Comparison of ENCODE assay signal across 8 cellular contexts in the genomic region with DNA sequence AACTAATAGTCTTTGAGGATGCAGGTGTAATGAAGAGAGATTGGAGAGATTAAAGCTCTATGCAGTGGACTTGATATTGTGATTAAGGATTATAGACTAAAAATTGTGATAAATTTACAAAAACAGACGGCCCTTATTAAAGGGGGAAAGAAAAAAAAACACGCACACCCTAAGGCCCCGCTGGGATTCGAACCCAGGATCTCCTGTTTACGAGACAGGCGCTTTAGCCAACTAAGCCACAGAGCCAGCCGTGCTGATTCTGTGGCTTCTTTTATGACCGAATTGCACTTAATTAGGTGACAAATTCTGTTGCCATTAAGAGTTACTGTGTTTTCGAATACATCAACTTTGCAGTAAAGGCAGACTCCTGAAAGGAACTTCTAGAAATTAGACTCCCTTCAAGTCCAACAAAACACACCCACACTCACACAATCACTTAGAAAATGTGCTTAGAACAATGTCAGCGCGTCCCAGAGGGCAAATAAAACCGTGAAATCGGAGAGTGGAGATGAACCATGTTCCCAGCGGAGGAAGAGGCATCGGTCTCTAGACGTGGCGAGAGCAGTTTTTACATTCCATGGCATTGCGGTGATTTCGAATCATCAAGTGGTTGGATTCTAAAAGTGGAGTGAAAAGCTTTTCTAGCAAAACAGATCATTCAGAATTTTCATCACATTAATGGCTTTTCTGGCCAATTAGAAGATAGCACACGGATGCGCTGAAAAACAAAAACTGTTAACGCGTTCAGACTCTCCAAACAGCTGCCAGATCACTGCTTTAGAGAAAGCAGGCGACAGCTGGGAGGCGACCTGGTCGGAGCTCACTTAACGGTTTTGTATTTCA.
DNase-seq lines count a peak whose midpoint lies in the region; ATAC-seq and TF ChIP-seq lines count a peak whose summit lies in the region.

No MANE protein-coding gene starts in this region.

- peak overlapping the region; percentile 58 for H3K4me3 ChIP-seq in HEK293 (ENCODE audit: low read depth, low read length)
- peak overlapping the region; percentile 10 to 45 for H3K4me3 ChIP-seq in gastroesophageal sphincter
- H3K4me3 ChIP-seq in prostate gland, result peak overlapping the region; percentile 19 to 21

- TF ChIP-seq EP300 in gastroesophageal sphincter (IDR thresholded peaks at IDR 0.05), result no peak

- H3K9me3 ChIP-seq in HEK293 (ENCODE audit: control insufficient read depth, insufficient read depth, low read depth, low read length) (no peaks in the 10 kb centered on the region), gastroesophageal sphincter (no peaks in the 10 kb centered on the region), prostate gland (no peaks in the 10 kb centered on the region)

- H3K27ac ChIP-seq in HEK293 (ENCODE audit: extremely low read depth, low read depth, low read length) (peak overlapping the region; percentile 72), gastroesophageal sphincter (no peak overlapping the region), prostate gland (no peak overlapping the region)

- H3K4me1 ChIP-seq in HEK293 (ENCODE audit: control insufficient read depth, insufficient read depth, low read length) (peaks cover 21% of the 10 kb centered on the region), gastroesophageal sphincter (peaks cover 0 to 15% (median 2%) of the 10 kb centered on the region in 3 donors), prostate gland (replicated peaks) (no peaks in the 10 kb centered on the region)

- peaks cover 79% of the 10 kb centered on the region for H3K27me3 ChIP-seq in gastroesophageal sphincter
- H3K27me3 ChIP-seq in prostate gland (replicated peaks; ENCODE audit: insufficient read depth), result no peaks in the 10 kb centered on the region

- POLR2A ChIA-PET in HEK293 (lab: Yijun Ruan, JAX), result interaction anchor here (1.3 to 2.7 kb wide), 4 partner anchors 13 to 62 kb away, joined by 3 to 12 read pairs (median 8); a partner anchor contains a TSS

- TF ChIP-seq POLR2A in gastroesophageal sphincter (IDR thresholded peaks at IDR 0.05) (no peak), prostate gland (IDR thresholded peaks at IDR 0.05) (no peak)

- TF ChIP-seq CTCF in HEK293 (tag by site-specific recombination; IDR thresholded peaks at IDR 0.05) (no peak), gastroesophageal sphincter (IDR thresholded peaks at IDR 0.05) (no peak), prostate gland (IDR thresholded peaks at IDR 0.05) (no peak)

- peak; percentile 60 for DNase-seq in CMK (ENCODE audit: low read depth)
- DNase-seq in NCI-H748 treated with DMSO at 0.1 percent for 48 hours (lab: John Stamatoyannopoulos, UW), result peak; percentile 70
- peak; percentile 71 for DNase-seq in activated T-cell treated with anti-CD3 and anti-CD28 coated beads for 48 hours (ENCODE audit: low read depth)
- peak; percentile 12 for DNase-seq in prostate gland (ENCODE audit: low spot score)

- H3K36me3 ChIP-seq in HEK293 (ENCODE audit: control insufficient read depth in 2 of 2, insufficient read depth in 1 of 2, low read length in 2 of 2) (no peaks in the 10 kb centered on the region), gastroesophageal sphincter (no peaks in the 10 kb centered on the region), prostate gland (no peaks in the 10 kb centered on the region)

- CTCF ChIA-PET in HEK293 (lab: Yijun Ruan, JAX), result interaction anchor here (0.6 to 1.5 kb wide), 6 partner anchors 14 to 106 kb away, joined by 3 to 6 read pairs (median 4); no protein-coding TSS in a partner anchor

- intact Hi-C loops in prostate gland (cut with DNase I), result no loop called here

- WGBS in gastroesophageal sphincter (ENCODE audit: low coverage in 1 of 2), 2 donors, result 0% methylated on average over 25 to 26 of the region's 27 CpGs
- under 1% methylated on average over 27 of the region's 27 CpGs for WGBS in prostate gland

- no peak for ATAC-seq in gastroesophageal sphincter
- ATAC-seq in GM19397 (IDR thresholded peaks at IDR 0.05; ENCODE audit: unreplicated experiment), result no peak
- ATAC-seq in GM21367 (IDR thresholded peaks at IDR 0.05; ENCODE audit: unreplicated experiment), result no peak

TF ChIP-seq in HEK293, 187 proteins besides CTCF, POLR2A, EP300 and RAD21 (continues in another document):
- TF ChIP-seq, protein P1, sequence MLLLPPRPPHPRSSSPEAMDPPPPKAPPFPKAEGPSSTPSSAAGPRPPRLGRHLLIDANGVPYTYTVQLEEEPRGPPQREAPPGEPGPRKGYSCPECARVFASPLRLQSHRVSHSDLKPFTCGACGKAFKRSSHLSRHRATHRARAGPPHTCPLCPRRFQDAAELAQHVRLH (tag by site-specific recombination; IDR thresholded peaks at IDR 0.05), result peak; percentile 87
- TF ChIP-seq ZFP41 (tag by site-specific recombination; IDR thresholded peaks at IDR 0.05; ENCODE audit: borderline replicate concordance) (no peak), ZNF140 (tag by site-specific recombination; IDR thresholded peaks at IDR 0.05) (no peak), ZFP69B (tag by site-specific recombination; IDR thresholded peaks at IDR 0.05) (peak; percentile 59), ZBTB1 (tag by site-specific recombination; IDR thresholded peaks at IDR 0.05) (no peak), KLF16 (tag by site-specific recombination; IDR thresholded peaks at IDR 0.05) (no peak), ZNF292 (tag by site-specific recombination; IDR thresholded peaks at IDR 0.05; ENCODE audit: borderline replicate concordance, low read depth) (no peak), ZNF660 (tag by site-specific recombination; IDR thresholded peaks at IDR 0.05) (peak; percentile 94)
- TF ChIP-seq, protein P2, sequence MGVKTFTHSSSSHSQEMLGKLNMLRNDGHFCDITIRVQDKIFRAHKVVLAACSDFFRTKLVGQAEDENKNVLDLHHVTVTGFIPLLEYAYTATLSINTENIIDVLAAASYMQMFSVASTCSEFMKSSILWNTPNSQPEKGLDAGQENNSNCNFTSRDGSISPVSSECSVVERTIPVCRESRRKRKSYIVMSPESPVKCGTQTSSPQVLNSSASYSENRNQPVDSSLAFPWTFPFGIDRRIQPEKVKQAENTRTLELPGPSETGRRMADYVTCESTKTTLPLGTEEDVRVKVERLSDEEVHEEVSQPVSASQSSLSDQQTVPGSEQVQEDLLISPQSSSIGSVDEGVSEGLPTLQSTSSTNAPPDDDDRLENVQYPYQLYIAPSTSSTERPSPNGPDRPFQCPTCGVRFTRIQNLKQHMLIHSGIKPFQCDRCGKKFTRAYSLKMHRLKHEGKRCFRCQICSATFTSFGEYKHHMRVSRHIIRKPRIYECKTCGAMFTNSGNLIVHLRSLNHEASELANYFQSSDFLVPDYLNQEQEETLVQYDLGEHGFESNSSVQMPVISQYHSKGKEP (tag by site-specific recombination; IDR thresholded peaks at IDR 0.05), result peak; percentile 62
- TF ChIP-seq, protein P3, sequence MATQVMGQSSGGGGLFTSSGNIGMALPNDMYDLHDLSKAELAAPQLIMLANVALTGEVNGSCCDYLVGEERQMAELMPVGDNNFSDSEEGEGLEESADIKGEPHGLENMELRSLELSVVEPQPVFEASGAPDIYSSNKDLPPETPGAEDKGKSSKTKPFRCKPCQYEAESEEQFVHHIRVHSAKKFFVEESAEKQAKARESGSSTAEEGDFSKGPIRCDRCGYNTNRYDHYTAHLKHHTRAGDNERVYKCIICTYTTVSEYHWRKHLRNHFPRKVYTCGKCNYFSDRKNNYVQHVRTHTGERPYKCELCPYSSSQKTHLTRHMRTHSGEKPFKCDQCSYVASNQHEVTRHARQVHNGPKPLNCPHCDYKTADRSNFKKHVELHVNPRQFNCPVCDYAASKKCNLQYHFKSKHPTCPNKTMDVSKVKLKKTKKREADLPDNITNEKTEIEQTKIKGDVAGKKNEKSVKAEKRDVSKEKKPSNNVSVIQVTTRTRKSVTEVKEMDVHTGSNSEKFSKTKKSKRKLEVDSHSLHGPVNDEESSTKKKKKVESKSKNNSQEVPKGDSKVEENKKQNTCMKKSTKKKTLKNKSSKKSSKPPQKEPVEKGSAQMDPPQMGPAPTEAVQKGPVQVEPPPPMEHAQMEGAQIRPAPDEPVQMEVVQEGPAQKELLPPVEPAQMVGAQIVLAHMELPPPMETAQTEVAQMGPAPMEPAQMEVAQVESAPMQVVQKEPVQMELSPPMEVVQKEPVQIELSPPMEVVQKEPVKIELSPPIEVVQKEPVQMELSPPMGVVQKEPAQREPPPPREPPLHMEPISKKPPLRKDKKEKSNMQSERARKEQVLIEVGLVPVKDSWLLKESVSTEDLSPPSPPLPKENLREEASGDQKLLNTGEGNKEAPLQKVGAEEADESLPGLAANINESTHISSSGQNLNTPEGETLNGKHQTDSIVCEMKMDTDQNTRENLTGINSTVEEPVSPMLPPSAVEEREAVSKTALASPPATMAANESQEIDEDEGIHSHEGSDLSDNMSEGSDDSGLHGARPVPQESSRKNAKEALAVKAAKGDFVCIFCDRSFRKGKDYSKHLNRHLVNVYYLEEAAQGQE (tag by site-specific recombination; IDR thresholded peaks at IDR 0.05), result no peak
- TF ChIP-seq, protein P4, sequence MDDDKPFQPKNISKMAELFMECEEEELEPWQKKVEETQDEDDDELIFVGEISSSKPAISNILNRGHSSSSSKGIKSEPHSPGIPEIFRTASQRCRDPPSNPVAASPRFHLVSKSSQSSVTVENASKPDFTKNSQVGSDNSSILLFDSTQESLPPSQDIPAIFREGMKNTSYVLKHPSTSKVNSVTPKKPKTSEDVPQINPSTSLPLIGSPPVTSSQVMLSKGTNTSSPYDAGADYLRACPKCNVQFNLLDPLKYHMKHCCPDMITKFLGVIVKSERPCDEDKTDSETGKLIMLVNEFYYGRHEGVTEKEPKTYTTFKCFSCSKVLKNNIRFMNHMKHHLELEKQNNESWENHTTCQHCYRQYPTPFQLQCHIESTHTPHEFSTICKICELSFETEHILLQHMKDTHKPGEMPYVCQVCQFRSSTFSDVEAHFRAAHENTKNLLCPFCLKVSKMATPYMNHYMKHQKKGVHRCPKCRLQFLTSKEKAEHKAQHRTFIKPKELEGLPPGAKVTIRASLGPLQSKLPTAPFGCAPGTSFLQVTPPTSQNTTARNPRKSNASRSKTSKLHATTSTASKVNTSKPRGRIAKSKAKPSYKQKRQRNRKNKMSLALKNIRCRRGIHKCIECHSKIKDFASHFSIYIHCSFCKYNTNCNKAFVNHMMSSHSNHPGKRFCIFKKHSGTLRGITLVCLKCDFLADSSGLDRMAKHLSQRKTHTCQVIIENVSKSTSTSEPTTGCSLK (tag by site-specific recombination; IDR thresholded peaks at IDR 0.05), result no peak
- TF ChIP-seq, protein P5, sequence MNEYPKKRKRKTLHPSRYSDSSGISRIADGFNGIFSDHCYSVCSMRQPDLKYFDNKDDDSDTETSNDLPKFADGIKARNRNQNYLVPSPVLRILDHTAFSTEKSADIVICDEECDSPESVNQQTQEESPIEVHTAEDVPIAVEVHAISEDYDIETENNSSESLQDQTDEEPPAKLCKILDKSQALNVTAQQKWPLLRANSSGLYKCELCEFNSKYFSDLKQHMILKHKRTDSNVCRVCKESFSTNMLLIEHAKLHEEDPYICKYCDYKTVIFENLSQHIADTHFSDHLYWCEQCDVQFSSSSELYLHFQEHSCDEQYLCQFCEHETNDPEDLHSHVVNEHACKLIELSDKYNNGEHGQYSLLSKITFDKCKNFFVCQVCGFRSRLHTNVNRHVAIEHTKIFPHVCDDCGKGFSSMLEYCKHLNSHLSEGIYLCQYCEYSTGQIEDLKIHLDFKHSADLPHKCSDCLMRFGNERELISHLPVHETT (tag by site-specific recombination; IDR thresholded peaks at IDR 0.05), result peak; percentile 93

Comparison
In these comparisons a context has a peak if more than half of its experiments do, and no peak if none do; other contexts are left out.
1. DNase-seq: peak in every context shown above with its lines; median percentile 71 in activated T-cell treated with anti-CD3 and anti-CD28 coated beads for 48 hours; 70 in NCI-H748 treated with DMSO at 0.1 percent for 48 hours; 60 in CMK; 12 in prostate gland.